15 cellular contexts compared by ENCODE assay signal in genomic region chr1:169049258-169049936, GRCh38. TPM values are rescaled to one million over a fixed set of nuclear protein-coding genes. Genes with fewer than 3 reads are reported as not detected.
A peak's percentile ranks its signal among the peaks of the same experiment; 100 is the strongest.
DNase-seq lines count a peak whose midpoint lies in the region; ATAC-seq and TF ChIP-seq lines count a peak whose summit lies in the region.
"Had no signal": no experiment of that assay in that cellular context is flagged by ENCODE, and none has a peak within 500 bp of the region (broad histone marks: within the 10 kb centered on the region; RNA-seq: fewer than 3 reads in every experiment).

No MANE protein-coding gene starts in this region.

- CTCF ChIA-PET in activated naive CD4-positive, alpha-beta T cell treated with anti-CD3 and anti-CD28 coated beads, Interleukin-2, amount 10 ng/mL, durations not matched to agents 7 days and 5 days (lab: Charles Lee) = no interaction called here

- H3K27me3 ChIP-seq in vagina = no peaks in the 10 kb centered on the region

- peaks cover 54% of the 10 kb centered on the region for H3K4me1 Mint-ChIP-seq in activated naive CD4-positive, alpha-beta T cell treated with anti-CD3 and anti-CD28 coated beads, Interleukin-2, amount 10 ng/mL, durations not matched to agents 7 days and 5 days
- peaks cover 52% of the 10 kb centered on the region for H3K4me1 Mint-ChIP-seq in activated T-cell treated with anti-CD3 and anti-CD28 coated beads, Interleukin-2, amount 50 U/mL, for 4 hours (ENCODE audit: low read depth)
- peaks cover 63% of the 10 kb centered on the region for H3K4me1 Mint-ChIP-seq in stimulated activated naive CD8-positive, alpha-beta T cell treated with anti-CD3 and anti-CD28 coated beads, Interleukin-15, Interleukin-2, amounts not matched to agents 100 ng/mL and 50 ng/mL, for 24 hours (ENCODE audit: low read depth)

- H3K27me3 Mint-ChIP-seq in activated naive CD4-positive, alpha-beta T cell treated with anti-CD3 and anti-CD28 coated beads, Interleukin-2, amount 10 ng/mL, durations not matched to agents 7 days and 5 days = no peaks in the 10 kb centered on the region
- H3K27me3 Mint-ChIP-seq in activated T-cell treated with anti-CD3 and anti-CD28 coated beads, Interleukin-2, amount 50 U/mL, for 4 hours (ENCODE audit: low read depth) = peaks cover 2% of the 10 kb centered on the region
- H3K27me3 Mint-ChIP-seq in stimulated activated naive CD8-positive, alpha-beta T cell treated with anti-CD3 and anti-CD28 coated beads, Interleukin-15, Interleukin-2, amounts not matched to agents 100 ng/mL and 50 ng/mL, for 24 hours = peaks cover 4% of the 10 kb centered on the region

- peak; percentile 80 to 87 for ATAC-seq in activated T-cell treated with anti-CD3 and anti-CD28 coated beads, Interleukin-2, amount 50 U/mL, for 4 hours
- ATAC-seq: natural killer cell; stimulated activated memory B cell treated with anti-CD40 and anti-IgM and Interleukin-4, amounts not matched to agents 10 μg/mL and 1 μg/mL and 100 μg/mL, for 72 hours had no signal

- DNase-seq in activated naive CD4-positive, alpha-beta T cell treated with Interleukin-2 at 50 U/mL for 16 hours = peak; percentile 26
- no peak for DNase-seq in activated naive CD4-positive, alpha-beta T cell treated with anti-CD3 and anti-CD28 coated beads, Interleukin-2, amount 10 ng/mL, durations not matched to agents 7 days and 5 days
- DNase-seq in activated T-cell treated with anti-CD3 and anti-CD28 coated beads, Interleukin-2, amount 50 U/mL, for 4 hours = no peak
- DNase-seq in left kidney (ENCODE audit: low read depth, low spot score) = peak; percentile 44
- no peak for DNase-seq in DMS114 treated with DMSO at 0.1 percent for 48 hours (lab: John Stamatoyannopoulos, UW; ENCODE audit: unreplicated experiment)
- no peak for DNase-seq in hepatic stellate cell (ENCODE audit: low spot score)
- no peak for DNase-seq in vagina (ENCODE audit: extremely low spot score in 2 of 2)
- DNase-seq: activated CD4-positive, CD25-positive, alpha-beta regulatory T cell; cerebellar nuclear complex; foreskin melanocyte; natural killer cell; NCI-H1694 treated with DMSO at 0.1 percent for 48 hours; NCI-H774 had no signal

- peaks cover 3% of the 10 kb centered on the region for H3K9me3 Mint-ChIP-seq in activated naive CD4-positive, alpha-beta T cell treated with anti-CD3 and anti-CD28 coated beads, Interleukin-2, amount 10 ng/mL, durations not matched to agents 7 days and 5 days
- no peaks in the 10 kb centered on the region for H3K9me3 Mint-ChIP-seq in activated T-cell treated with anti-CD3 and anti-CD28 coated beads, Interleukin-2, amount 50 U/mL, for 4 hours
- no peaks in the 10 kb centered on the region for H3K9me3 Mint-ChIP-seq in stimulated activated naive CD8-positive, alpha-beta T cell treated with anti-CD3 and anti-CD28 coated beads, Interleukin-15, Interleukin-2, amounts not matched to agents 100 ng/mL and 50 ng/mL, for 24 hours
- H3K9me3 Mint-ChIP-seq: natural killer cell; stimulated activated memory B cell treated with anti-CD40 and anti-IgM and Interleukin-4, amounts not matched to agents 10 μg/mL and 1 μg/mL and 100 μg/mL, for 72 hours had no signal

- no peaks in the 10 kb centered on the region for H3K9me3 ChIP-seq in vagina

- no peaks in the 10 kb centered on the region for H3K36me3 ChIP-seq in vagina

- TF ChIP-seq POLR2A in vagina (IDR thresholded peaks at IDR 0.05) = no peak

- H3K36me3 Mint-ChIP-seq in activated naive CD4-positive, alpha-beta T cell treated with anti-CD3 and anti-CD28 coated beads, Interleukin-2, amount 10 ng/mL, durations not matched to agents 7 days and 5 days = peaks cover 9% of the 10 kb centered on the region
- H3K36me3 Mint-ChIP-seq in activated T-cell treated with anti-CD3 and anti-CD28 coated beads, Interleukin-2, amount 50 U/mL, for 4 hours (ENCODE audit: insufficient read depth) = no peaks in the 10 kb centered on the region
- no peaks in the 10 kb centered on the region for H3K36me3 Mint-ChIP-seq in stimulated activated naive CD8-positive, alpha-beta T cell treated with anti-CD3 and anti-CD28 coated beads, Interleukin-15, Interleukin-2, amounts not matched to agents 100 ng/mL and 50 ng/mL, for 24 hours (ENCODE audit: low read depth)
- H3K36me3 Mint-ChIP-seq: natural killer cell; stimulated activated memory B cell treated with anti-CD40 and anti-IgM and Interleukin-4, amounts not matched to agents 10 μg/mL and 1 μg/mL and 100 μg/mL, for 72 hours had no signal

- no peak overlapping the region for H3K4me3 Mint-ChIP-seq in activated naive CD4-positive, alpha-beta T cell treated with anti-CD3 and anti-CD28 coated beads, Interleukin-2, amount 10 ng/mL, durations not matched to agents 7 days and 5 days
- H3K4me3 Mint-ChIP-seq in activated T-cell treated with anti-CD3 and anti-CD28 coated beads, Interleukin-2, amount 50 U/mL, for 4 hours = no peak overlapping the region
- H3K4me3 Mint-ChIP-seq in stimulated activated naive CD8-positive, alpha-beta T cell treated with anti-CD3 and anti-CD28 coated beads, Interleukin-15, Interleukin-2, amounts not matched to agents 100 ng/mL and 50 ng/mL, for 24 hours = no peak overlapping the region
- H3K4me3 Mint-ChIP-seq: natural killer cell; stimulated activated memory B cell treated with anti-CD40 and anti-IgM and Interleukin-4, amounts not matched to agents 10 μg/mL and 1 μg/mL and 100 μg/mL, for 72 hours had no signal

- no peaks in the 10 kb centered on the region for H3K4me1 ChIP-seq in vagina

- no peak overlapping the region for H3K4me3 ChIP-seq in vagina

- no peak for TF ChIP-seq CTCF in vagina (IDR thresholded peaks at IDR 0.05)

- no peak overlapping the region for H3K27ac ChIP-seq in vagina

- intact Hi-C loops in vagina (cut with DNase I) = no loop called here

- no peak overlapping the region for H3K27ac Mint-ChIP-seq in activated naive CD4-positive, alpha-beta T cell treated with anti-CD3 and anti-CD28 coated beads, Interleukin-2, amount 10 ng/mL, durations not matched to agents 7 days and 5 days
- H3K27ac Mint-ChIP-seq in stimulated activated naive CD8-positive, alpha-beta T cell treated with anti-CD3 and anti-CD28 coated beads, Interleukin-15, Interleukin-2, amounts not matched to agents 100 ng/mL and 50 ng/mL, for 24 hours = peak overlapping the region; percentile 68
- H3K27ac Mint-ChIP-seq: natural killer cell; stimulated activated memory B cell treated with anti-CD40 and anti-IgM and Interleukin-4, amounts not matched to agents 10 μg/mL and 1 μg/mL and 100 μg/mL, for 72 hours had no signal

RNA-seq across cellular contexts. Expression of gene ATP1B1, which starts 57.1 kb away (rescaled TPM):
- total RNA-seq in activated T-cell treated with anti-CD3 and anti-CD28 coated beads, Interleukin-2, amount 50 U/mL, for 4 hours = 10 to 100 TPM in 1 of 3 donors, 1 to 10 TPM in 2; 5.8 to 10.8 (median 6.2) TPM
- total RNA-seq in vagina = 27.5 TPM

Comparison
In these comparisons a context has a peak if more than half of its experiments do, and no peak if none do; other contexts are left out.
1. DNase-seq: peak in activated naive CD4-positive, alpha-beta T cell treated with Interleukin-2 at 50 U/mL for 16 hours (single experiment) and left kidney (single experiment); none in activated naive CD4-positive, alpha-beta T cell treated with anti-CD3 and anti-CD28 coated beads, Interleukin-2, amount 10 ng/mL, durations not matched to agents 7 days and 5 days (single experiment), activated T-cell treated with anti-CD3 and anti-CD28 coated beads, Interleukin-2, amount 50 U/mL, for 4 hours (single experiment), DMS114 treated with DMSO at 0.1 percent for 48 hours (single experiment), hepatic stellate cell (single experiment) and vagina (0 of 2).